ENCODE assay signal across 19 cellular contexts in genomic region chr2:71494523-71495155, GRCh38. TPM values are rescaled to one million over a fixed set of nuclear protein-coding genes. Genes with fewer than 3 reads are reported as not detected.
A peak's percentile ranks its signal among the peaks of the same experiment; 100 is the strongest.
DNase-seq lines count a peak whose midpoint lies in the region; ATAC-seq, FAIRE-seq and TF ChIP-seq lines count a peak whose summit lies in the region.
"Had no signal": no experiment of that assay in that cellular context is flagged by ENCODE, and none has a peak within 500 bp of the region (broad histone marks: within the 10 kb centered on the region; RNA-seq: fewer than 3 reads in every experiment).

No MANE protein-coding gene starts in this region.

- WGBS in A549 (ENCODE audit: missing lambda C conversion rate) = 46% methylated on average over 1 of the region's 1 CpG

- intact Hi-C loops in natural killer cell (cut with micrococcal nuclease) = no loop called here

- peaks cover 9% of the 10 kb centered on the region for H3K27me3 Mint-ChIP-seq in activated T-cell treated with anti-CD3 and anti-CD28 coated beads, Interleukin-2, amount 50 U/mL, for 72 hours (ENCODE audit: low read depth)
- peaks cover 0 to 3% of the 10 kb centered on the region in 2 donors for H3K27me3 Mint-ChIP-seq in natural killer cell (ENCODE audit: low read depth in 2 of 2)

- no peaks in the 10 kb centered on the region for H3K4me1 Mint-ChIP-seq in activated T-cell treated with anti-CD3 and anti-CD28 coated beads, Interleukin-2, amount 50 U/mL, for 72 hours (ENCODE audit: low read depth)
- H3K4me1 Mint-ChIP-seq in natural killer cell = no peaks in the 10 kb centered on the region

- H3K4me3 ChIP-seq in A549 = no peak overlapping the region
- H3K4me3 ChIP-seq in neutrophil (ENCODE audit: low read depth in 1 of 2, low read length in 1 of 2) = no peak overlapping the region

- H3K27ac Mint-ChIP-seq in activated T-cell treated with anti-CD3 and anti-CD28 coated beads, Interleukin-2, amount 50 U/mL, for 72 hours = no peak overlapping the region
- no peak overlapping the region for H3K27ac Mint-ChIP-seq in natural killer cell

- FAIRE-seq in A549 (lab: Jason Lieb, UNC) (no peak), RCC 7860 (lab: Jason Lieb, UNC) (no peak)
- FAIRE-seq: H54 had no signal

- no peak for TF ChIP-seq POLR2A in A549 (IDR thresholded peaks at IDR 0.05; ENCODE audit: low read length)

- POLR2A ChIA-PET in A549 (lab: Yijun Ruan, JAX) = no interaction called here

- H3K4me1 ChIP-seq in A549 = 0 out of 3 replicates have a peak, but pooled peaks cover 13% of the 10 kb centered on the region
- H3K4me1 ChIP-seq in neutrophil (ENCODE audit: control insufficient read depth in 1 of 2, insufficient read depth in 1 of 2, low read depth in 1 of 2, low read length in 1 of 2) = peaks cover 6 to 9% of the 10 kb centered on the region in 2 experiments

- H3K36me3 Mint-ChIP-seq in activated T-cell treated with anti-CD3 and anti-CD28 coated beads, Interleukin-2, amount 50 U/mL, for 72 hours (ENCODE audit: insufficient read depth in 2 of 2) = no peaks in the 10 kb centered on the region
- H3K36me3 Mint-ChIP-seq in natural killer cell = no peaks in the 10 kb centered on the region

- H3K27ac ChIP-seq in A549 (no peak overlapping the region), neutrophil (peak overlapping the region; percentile 3), substantia nigra (ENCODE audit: low read depth, low read length, poor library complexity, severe bottlenecking) (no peak overlapping the region)
- H3K27ac ChIP-seq: C4-2B had no signal

- no peak for TF ChIP-seq RAD21 in A549 (conservative IDR thresholded peaks at IDR 0.05 in 1 of 2, IDR thresholded peaks at IDR 0.05 in 1 of 2)

- no peak for DNase-seq in A549 (ENCODE audit: low read depth in 1 of 2, low spot score in 1 of 2)
- peak; percentile 70 for DNase-seq in RCC 7860 (ENCODE audit: low spot score)
- DNase-seq in activated T-cell treated with anti-CD3 and anti-CD28 coated beads, Interleukin-2, amount 50 U/mL, for 72 hours = no peak
- no peak for DNase-seq in natural killer cell
- no peak for DNase-seq in substantia nigra (lab: John Stamatoyannopoulos, UW)
- DNase-seq: DMS153, EL, IMR-90, NCI-H1048, NCI-H146, NCI-H2107, NCI-H748 treated with DMSO at 0.1 percent for 48 hours, SIG-M5 had no signal

- TF ChIP-seq CTCF in A549 (IDR thresholded peaks at IDR 0.05) = no peak
- TF ChIP-seq CTCF in neutrophil (IDR thresholded peaks at IDR 0.05) = no peak
- no peak for TF ChIP-seq CTCF in natural killer cell (IDR thresholded peaks at IDR 0.05)

- no peaks in the 10 kb centered on the region for H3K9me3 Mint-ChIP-seq in activated T-cell treated with anti-CD3 and anti-CD28 coated beads, Interleukin-2, amount 50 U/mL, for 72 hours
- no peaks in the 10 kb centered on the region for H3K9me3 Mint-ChIP-seq in natural killer cell

- no peaks in the 10 kb centered on the region for H3K9me3 ChIP-seq in A549
- no peaks in the 10 kb centered on the region for H3K9me3 ChIP-seq in neutrophil

- H3K27me3 ChIP-seq in neutrophil = no peaks in the 10 kb centered on the region

- TF ChIP-seq EP300 in A549 (IDR thresholded peaks at IDR 0.05) = no peak

- H3K4me2 ChIP-seq in A549 = no peak overlapping the region

- CTCF ChIA-PET in A549 (lab: Yijun Ruan, JAX) = interaction anchor here (1.5 to 5.8 kb wide), 3 partner anchors 15 to 206 kb away, joined by 3 to 31 read pairs (median 18); no protein-coding TSS in a partner anchor

- no peak overlapping the region for H3K4me3 Mint-ChIP-seq in activated T-cell treated with anti-CD3 and anti-CD28 coated beads, Interleukin-2, amount 50 U/mL, for 72 hours
- H3K4me3 Mint-ChIP-seq in natural killer cell = no peak overlapping the region

- ATAC-seq in A549 (no peak), esophagus mucosa (peak; percentile 31), HG03457 (IDR thresholded peaks at IDR 0.05; ENCODE audit: unreplicated experiment) (no peak), natural killer cell (no peak)
- ATAC-seq in activated T-cell treated with anti-CD3 and anti-CD28 coated beads, Interleukin-2, amount 50 U/mL, for 72 hours (replicated peaks in 1 of 2) = no peak
- ATAC-seq: Panc1 had no signal

- H3K36me3 ChIP-seq in neutrophil = peaks cover 88% of the 10 kb centered on the region

TF ChIP-seq in A549, 52 proteins besides CTCF, POLR2A, EP300 and RAD21:
- no peak for TF ChIP-seq FOSL2 (IDR thresholded peaks at IDR 0.05)
- TF ChIP-seq FOSL2 (CRISPR knock-in tag; IDR thresholded peaks at IDR 0.05) = peak; percentile 15; the same call in 1 of the 2 replicates
- TF ChIP-seq REST (IDR thresholded peaks at IDR 0.05) = no peak

RNA-seq across cellular contexts. Expression of gene DYSF, which starts 41.3 kb away (rescaled TPM):
- 0.36 and 0.38 TPM in 2 replicates for polyA plus RNA-seq in A549 (2011; rRNA removed)
- 0.20 and 0.25 TPM in 2 replicates for polyA plus RNA-seq in A549 (2012; cell fraction: cytosol; rRNA removed)
- polyA plus RNA-seq in A549 (2012; cell fraction: nucleus; rRNA removed) = 0.76 and 1.2 TPM in 2 replicates
- polyA plus RNA-seq in A549 (2017; fragmentation: RNase III; extraction: RNeasy Plus Mini Kit Qiagen cat#74134 plus additional on column Dnase treatment) = 0.68 to 1.0 TPM (median 0.98 TPM) in 3 replicates
- 1.2 and 2.6 TPM in 2 replicates for polyA minus RNA-seq in A549 (2011; rRNA and poly(A)+ RNA removed)
- total RNA-seq in esophagus mucosa = 3.4 TPM
- 1 to 10 TPM in 1 of 2 donors, under 1 TPM in 1; 0.77 to 1.6 TPM for total RNA-seq in activated T-cell treated with anti-CD3 and anti-CD28 coated beads, Interleukin-2, amount 50 U/mL, for 72 hours
- total RNA-seq in natural killer cell = 10 to 100 TPM; 11.4 to 19.5 (median 12.4) TPM
